In the genomic region with DNA sequence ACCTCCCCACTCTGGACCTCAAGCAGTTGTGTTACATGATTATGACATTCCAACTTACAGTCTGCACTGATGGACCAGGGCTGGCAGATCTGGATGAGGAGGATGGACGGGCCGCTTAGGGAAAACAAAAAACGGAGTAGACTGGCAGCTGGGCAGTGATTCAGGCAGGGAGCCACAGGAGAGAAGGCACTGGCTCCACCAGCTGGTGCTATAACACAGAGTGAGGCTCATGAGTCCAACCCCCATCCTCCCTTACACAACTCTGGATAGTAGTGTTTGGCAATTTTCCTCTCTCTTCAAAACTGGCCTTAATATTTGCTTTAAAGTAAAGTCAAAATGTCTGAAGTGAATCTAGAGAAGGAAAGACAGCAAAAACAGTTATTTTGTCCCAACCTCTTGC, we compare ENCODE assay signal across 15 cellular contexts. TPM values are rescaled to one million over a fixed set of nuclear protein-coding genes. Genes with fewer than 3 reads are reported as not detected.
DNase-seq lines count a peak whose midpoint lies in the region; ATAC-seq and TF ChIP-seq lines count a peak whose summit lies in the region.
"Had no signal": no experiment of that assay in that cellular context is flagged by ENCODE, and none has a peak within 500 bp of the region (broad histone marks: within the 10 kb centered on the region; RNA-seq: fewer than 3 reads in every experiment).

No MANE protein-coding gene starts in this region.

- TF ChIP-seq CTCF in MCF 10A (IDR thresholded peaks at IDR 0.05; ENCODE audit: unreplicated experiment) = no peak
- TF ChIP-seq CTCF in mammary epithelial cell (conservative IDR thresholded peaks at IDR 0.05 in 1 of 2, IDR thresholded peaks at IDR 0.05 in 1 of 2; ENCODE audit: extremely low read depth in 1 of 2, insufficient read depth in 1 of 2, low read depth in 1 of 2, low read length in 2 of 2) = peak in 1 of 2 donors; percentile 6
- TF ChIP-seq CTCF in coronary artery (IDR thresholded peaks at IDR 0.05) = no peak
- TF ChIP-seq CTCF in right lobe of liver (IDR thresholded peaks at IDR 0.05) = peak; percentile 52 to 61 (median 58)
- peak in 4 of 6 experiments; percentile 16 to 48 (median 40) for TF ChIP-seq CTCF in thyroid gland (IDR thresholded peaks at IDR 0.05)

- H3K4me3 ChIP-seq in mammary epithelial cell (replicated peaks in 1 of 3; ENCODE audit: insufficient read depth in 1 of 3, low read depth in 2 of 3, low read length in 3 of 3) (no peak overlapping the region), coronary artery (no peak overlapping the region), right lobe of liver (no peak overlapping the region), thyroid gland (replicated peaks in 1 of 3) (no peak overlapping the region)
- H3K4me3 ChIP-seq: colonic mucosa, gastrocnemius medialis had no signal

- H3K4me1 Mint-ChIP-seq in MCF 10A (ENCODE audit: insufficient read depth, unreplicated experiment) (no peaks in the 10 kb centered on the region), immature natural killer cell (peaks cover 7% of the 10 kb centered on the region in 2 donors)
- peaks cover 37% of the 10 kb centered on the region for H3K4me1 Mint-ChIP-seq in activated naive CD8-positive, alpha-beta T cell treated with anti-CD3 and anti-CD28 coated beads for 36 hours

- H3K27me3 ChIP-seq in mammary epithelial cell (ENCODE audit: insufficient read depth, low read length) (peaks cover 2% of the 10 kb centered on the region), right lobe of liver (no peaks in the 10 kb centered on the region), thyroid gland (no peaks in the 10 kb centered on the region)
- H3K27me3 ChIP-seq: colonic mucosa, gastrocnemius medialis had no signal

- H3K9me3 ChIP-seq in mammary epithelial cell (replicated peaks; ENCODE audit: insufficient read depth, low read length) = no peaks in the 10 kb centered on the region
- H3K9me3 ChIP-seq in right lobe of liver = no peaks in the 10 kb centered on the region
- H3K9me3 ChIP-seq in thyroid gland = no peaks in the 10 kb centered on the region
- H3K9me3 ChIP-seq: colonic mucosa, gastrocnemius medialis had no signal

- POLR2A ChIA-PET in MCF 10A (lab: Yijun Ruan, JAX) = no interaction called here

- BruUV-seq in MCF 10A (replicated peaks; lab: Mats Ljungman, UMichigan) = no TSS peak
- BruUV-seq in mammary epithelial cell (replicated peaks; lab: Mats Ljungman, UMichigan) = no TSS peak

- intact Hi-C loops in MCF 10A (cut with micrococcal nuclease) = no loop called here
- intact Hi-C loops in mammary epithelial cell (cut with micrococcal nuclease) = no loop called here
- intact Hi-C loops in right lobe of liver (cut with DNase I) = no loop called here
- intact Hi-C loops in thyroid gland (cut with DNase I) = no loop called here

- WGBS in mammary epithelial cell (ENCODE audit: low coverage, missing lambda C conversion rate) = 94% methylated on average over 3 of the region's 3 CpGs
- WGBS in right lobe of liver (ENCODE audit: insufficient coverage, low coverage, low lambda C conversion rate, missing lambda C conversion rate) = 24% methylated on average over 3 of the region's 3 CpGs
- 65 to 88% methylated on average over 3 of the region's 3 CpGs for WGBS in thyroid gland, 2 donors

- ATAC-seq in right lobe of liver = peak; percentile 71 to 90 (median 76)
- no peak for ATAC-seq in GM21737 (IDR thresholded peaks at IDR 0.05; ENCODE audit: unreplicated experiment)
- ATAC-seq: gastrocnemius medialis had no signal

- H3K36me3 ChIP-seq in mammary epithelial cell (ENCODE audit: insufficient read depth, low read length) = no peaks in the 10 kb centered on the region
- H3K36me3 ChIP-seq in right lobe of liver = no peaks in the 10 kb centered on the region
- no peaks in the 10 kb centered on the region for H3K36me3 ChIP-seq in thyroid gland
- H3K36me3 ChIP-seq: colonic mucosa, gastrocnemius medialis had no signal

- H3K27ac ChIP-seq in mammary epithelial cell (ENCODE audit: insufficient read depth, low read depth, low read length) = no peak overlapping the region
- H3K27ac ChIP-seq in coronary artery = peak overlapping the region; percentile 33 to 68
- no peak overlapping the region for H3K27ac ChIP-seq in right lobe of liver
- peak overlapping the region; percentile 79 to 83 (median 80) for H3K27ac ChIP-seq in thyroid gland
- H3K27ac ChIP-seq: colonic mucosa, gastrocnemius medialis, RWPE1 had no signal

- H3K9me3 Mint-ChIP-seq in MCF 10A (ENCODE audit: unreplicated experiment) (no peaks in the 10 kb centered on the region), immature natural killer cell (no peaks in the 10 kb centered on the region)
- H3K9me3 Mint-ChIP-seq in activated naive CD8-positive, alpha-beta T cell treated with anti-CD3 and anti-CD28 coated beads for 36 hours = no peaks in the 10 kb centered on the region
- H3K9me3 Mint-ChIP-seq: activated naive CD4-positive, alpha-beta T cell treated with anti-CD3 and anti-CD28 coated beads, Interleukin-2, amount 10 ng/mL, durations not matched to agents 7 days and 5 days had no signal

- H3K9ac ChIP-seq in mammary epithelial cell (ENCODE audit: insufficient read depth, low read length) = no peak overlapping the region

- TF ChIP-seq POLR2A in right lobe of liver (IDR thresholded peaks at IDR 0.05) (no peak), thyroid gland (IDR thresholded peaks at IDR 0.05) (no peak)

- no peak overlapping the region for H2AFZ ChIP-seq in mammary epithelial cell (ENCODE audit: low read depth, low read length)

- H3K79me2 ChIP-seq in mammary epithelial cell (ENCODE audit: insufficient read depth, low read length) = no peaks in the 10 kb centered on the region

- H3K27ac Mint-ChIP-seq in MCF 10A (ENCODE audit: low read depth, unreplicated experiment) = no peak overlapping the region
- no peak overlapping the region for H3K27ac Mint-ChIP-seq in immature natural killer cell
- H3K27ac Mint-ChIP-seq in activated naive CD8-positive, alpha-beta T cell treated with anti-CD3 and anti-CD28 coated beads for 36 hours = no peak overlapping the region
- H3K27ac Mint-ChIP-seq: activated naive CD4-positive, alpha-beta T cell treated with anti-CD3 and anti-CD28 coated beads, Interleukin-2, amount 10 ng/mL, durations not matched to agents 7 days and 5 days had no signal

- H3K36me3 Mint-ChIP-seq in MCF 10A (ENCODE audit: insufficient read depth, unreplicated experiment) (no peaks in the 10 kb centered on the region), immature natural killer cell (no peaks in the 10 kb centered on the region)
- no peaks in the 10 kb centered on the region for H3K36me3 Mint-ChIP-seq in activated naive CD8-positive, alpha-beta T cell treated with anti-CD3 and anti-CD28 coated beads for 36 hours
- H3K36me3 Mint-ChIP-seq: activated naive CD4-positive, alpha-beta T cell treated with anti-CD3 and anti-CD28 coated beads, Interleukin-2, amount 10 ng/mL, durations not matched to agents 7 days and 5 days had no signal

- H3K4me1 ChIP-seq in mammary epithelial cell (ENCODE audit: insufficient read depth, low read length) = no peaks in the 10 kb centered on the region
- peaks cover 0 to 42% (median 22%) of the 10 kb centered on the region in 4 donors for H3K4me1 ChIP-seq in right lobe of liver
- peaks cover 81 to 85% of the 10 kb centered on the region in 2 donors for H3K4me1 ChIP-seq in thyroid gland
- H3K4me1 ChIP-seq: colonic mucosa had no signal

- H4K20me1 ChIP-seq in mammary epithelial cell (ENCODE audit: insufficient read depth, low read length) = no peaks in the 10 kb centered on the region

- H3K4me3 Mint-ChIP-seq in MCF 10A (ENCODE audit: unreplicated experiment) (no peak overlapping the region), immature natural killer cell (no peak overlapping the region)
- H3K4me3 Mint-ChIP-seq in activated naive CD8-positive, alpha-beta T cell treated with anti-CD3 and anti-CD28 coated beads for 36 hours = no peak overlapping the region
- H3K4me3 Mint-ChIP-seq: activated naive CD4-positive, alpha-beta T cell treated with anti-CD3 and anti-CD28 coated beads, Interleukin-2, amount 10 ng/mL, durations not matched to agents 7 days and 5 days had no signal

- no peak overlapping the region for H3K4me2 ChIP-seq in mammary epithelial cell (ENCODE audit: insufficient read depth, low read depth, low read length)

- dilution Hi-C loops in mammary epithelial cell (cut with HindIII; ENCODE audit: low sequenced_read_pairs) = no loop called here

- peak; percentile 26 for DNase-seq in MCF 10A (ENCODE audit: unreplicated experiment)
- no peak for DNase-seq in mammary epithelial cell
- DNase-seq in coronary artery (ENCODE audit: low spot score) = no peak
- peak; percentile 69 to 83 (median 77) for DNase-seq in right lobe of liver
- DNase-seq in thyroid gland = peak; percentile 68 to 73
- no peak for DNase-seq in immature natural killer cell
- DNase-seq in activated naive CD8-positive, alpha-beta T cell treated with anti-CD3 and anti-CD28 coated beads for 36 hours = no peak
- DNase-seq: activated CD8-positive, alpha-beta memory T cell treated with anti-CD3 and anti-CD28 coated beads for 24 hours; activated naive CD4-positive, alpha-beta T cell treated with anti-CD3 and anti-CD28 coated beads, Interleukin-2, amount 10 ng/mL, durations not matched to agents 7 days and 5 days; colonic mucosa; gastrocnemius medialis; kidney glomerular epithelial cell; stimulated activated CD4-positive, alpha-beta T cell treated with anti-CD3 and anti-CD28 coated beads, Interleukin-15, amount 100 ng/mL, for 24 hours had no signal

- CTCF ChIA-PET in MCF 10A (lab: Yijun Ruan, JAX) = interaction anchor here (0.7 to 0.9 kb wide), 2 partner anchors 360 to 1291 kb away, joined by 3 to 4 read pairs; no protein-coding TSS in a partner anchor
- CTCF ChIA-PET in mammary epithelial cell (lab: Charles Lee; ENCODE audit: low non-redundant PET) = no interaction called here

- H3K27me3 Mint-ChIP-seq in MCF 10A (ENCODE audit: insufficient read depth, unreplicated experiment) (peaks cover 20% of the 10 kb centered on the region), immature natural killer cell (ENCODE audit: low read depth in 3 of 3) (peaks cover 7 to 17% (median 7%) of the 10 kb centered on the region in 3 donors)
- H3K27me3 Mint-ChIP-seq in activated naive CD8-positive, alpha-beta T cell treated with anti-CD3 and anti-CD28 coated beads for 36 hours = no peaks in the 10 kb centered on the region

- in situ Hi-C loops in mammary epithelial cell (cut with MboI; ENCODE audit: low sequenced_read_pairs in 2 of 2) = no loop called here

RNA-seq across cellular contexts. Expression of gene RIC8B, which starts 9.7 kb away (rescaled TPM):
- 10.0 and 10.8 TPM in 2 replicates for total RNA-seq in MCF 10A (2022)
- 1 to 10 TPM; 9.2 to 9.3 TPM for total RNA-seq in mammary epithelial cell
- 4.6 TPM for polyA plus RNA-seq in mammary epithelial cell
- 17.6 TPM for polyA minus RNA-seq in mammary epithelial cell
- 10 to 100 TPM in 1 of 6 experiments, 1 to 10 TPM in 5; 5.9 to 10.6 (median 6.5) TPM for total RNA-seq in right lobe of liver
- 10 to 100 TPM; 32.5 to 49.8 (median 41.6) TPM for total RNA-seq in thyroid gland
- polyA plus RNA-seq in immature natural killer cell = 1 to 10 TPM; 1.8 to 5.0 (median 4.4) TPM
- total RNA-seq in activated naive CD8-positive, alpha-beta T cell treated with anti-CD3 and anti-CD28 coated beads for 36 hours = 1 to 10 TPM; 8.7 to 9.1 TPM

Comparison
In these comparisons a context has a peak if more than half of its experiments do, and no peak if none do; other contexts are left out.
1. DNase-seq: peak in MCF 10A (single experiment), right lobe of liver (3 of 3) and thyroid gland (2 of 2); none in mammary epithelial cell (single experiment), coronary artery (single experiment), immature natural killer cell (0 of 3) and activated naive CD8-positive, alpha-beta T cell treated with anti-CD3 and anti-CD28 coated beads for 36 hours (single experiment).
2. CTCF ChIP-seq: peak in right lobe of liver (4 of 4) and thyroid gland (4 of 6); none in MCF 10A (single experiment) and coronary artery (single experiment).
3. H3K27ac ChIP-seq: peak in coronary artery (2 of 2) and thyroid gland (3 of 3); none in mammary epithelial cell (single experiment) and right lobe of liver (0 of 3).